ENCODE assay signal across 10 cellular contexts in the genomic region with DNA sequence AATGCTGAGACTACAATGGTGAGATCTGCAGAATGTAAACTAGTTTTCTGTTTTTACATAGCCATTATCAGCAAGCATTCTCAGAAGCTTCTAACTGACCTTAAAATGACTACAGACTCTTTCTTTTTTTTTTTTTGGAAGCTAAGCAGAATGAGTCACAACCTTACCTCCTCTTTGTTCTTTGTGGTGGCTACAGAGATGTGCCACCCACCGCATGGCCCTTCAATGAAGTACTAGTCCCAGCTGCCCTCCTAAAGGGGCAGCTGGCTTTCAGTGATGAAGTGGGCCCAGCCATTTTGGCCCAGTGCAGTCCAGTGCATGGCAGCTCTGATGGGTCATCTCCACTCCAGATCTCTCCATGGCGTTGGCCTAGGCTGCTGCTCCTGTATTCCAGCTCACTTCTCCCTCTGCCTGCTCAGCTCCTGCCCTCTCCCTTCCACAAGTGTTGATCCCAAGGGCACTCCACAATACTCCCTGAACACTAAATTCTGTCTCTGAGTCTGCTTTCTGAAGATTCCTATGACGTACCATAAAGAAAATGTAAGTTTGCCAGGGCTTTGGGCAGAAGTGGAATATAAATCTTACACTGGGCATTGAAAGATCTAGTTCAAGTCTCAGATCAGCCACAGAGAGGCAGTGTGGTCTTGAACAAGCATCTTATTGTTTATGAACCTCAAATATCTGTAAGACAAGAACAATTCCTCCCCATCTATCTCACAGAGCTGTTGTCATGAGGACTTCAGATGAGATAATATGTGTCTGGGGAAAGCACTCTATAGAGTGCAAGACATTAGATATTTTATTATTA.
A peak's percentile ranks its signal among the peaks of the same experiment; 100 is the strongest.
DNase-seq lines count a peak whose midpoint lies in the region; ATAC-seq and TF ChIP-seq lines count a peak whose summit lies in the region.
"Had no signal": no experiment of that assay in that cellular context is flagged by ENCODE, and none has a peak within 500 bp of the region (broad histone marks: within the 10 kb centered on the region; RNA-seq: fewer than 3 reads in every experiment).

No MANE protein-coding gene starts in this region.

- DNase-seq in MCF 10A (ENCODE audit: unreplicated experiment) (peak; percentile 24), breast epithelium (ENCODE audit: low spot score in 2 of 2) (no peak), NOMO-1 treated with dmso at 0.1 percent for 144 hours (lab: John Stamatoyannopoulos, UW; ENCODE audit: unreplicated experiment) (peak; percentile 49), fibroblast of the conjunctiva (ENCODE audit: low read depth) (peak; percentile 5), uterus (no peak), NCI-H446 treated with DMSO at 0.1 percent for 48 hours (lab: John Stamatoyannopoulos, UW) (no peak)
- DNase-seq in activated CD8-positive, alpha-beta memory T cell treated with anti-CD3 and anti-CD28 coated beads, Interleukin-2, amount 50 U/mL, for 4 hours, result no peak
- DNase-seq: small intestine had no signal

- H3K27ac Mint-ChIP-seq in MCF 10A (ENCODE audit: low read depth, unreplicated experiment), result no peak overlapping the region

- no peak for TF ChIP-seq POLR2A in breast epithelium (IDR thresholded peaks at IDR 0.05)
- TF ChIP-seq POLR2A in uterus (IDR thresholded peaks at IDR 0.05), result no peak

- POLR2A ChIA-PET in MCF 10A (lab: Yijun Ruan, JAX), result no interaction called here

- no peaks in the 10 kb centered on the region for H3K36me3 Mint-ChIP-seq in MCF 10A (ENCODE audit: insufficient read depth, unreplicated experiment)

- CTCF ChIA-PET in MCF 10A (lab: Yijun Ruan, JAX), result interaction anchor here (0.6 to 1.0 kb wide), 2 partner anchors 390 to 756 kb away, joined by 4 read pairs; no protein-coding TSS in a partner anchor

- H3K4me1 ChIP-seq in breast epithelium, result no peaks in the 10 kb centered on the region
- no peaks in the 10 kb centered on the region for H3K4me1 ChIP-seq in uterus

- H3K4me3 Mint-ChIP-seq in MCF 10A (ENCODE audit: unreplicated experiment), result no peak overlapping the region

- H3K36me3 ChIP-seq in breast epithelium, result no peaks in the 10 kb centered on the region
- H3K36me3 ChIP-seq in uterus, result no peaks in the 10 kb centered on the region

- no TSS peak for BruUV-seq in MCF 10A (replicated peaks; lab: Mats Ljungman, UMichigan)

- ATAC-seq in HG02885 (IDR thresholded peaks at IDR 0.05; ENCODE audit: poor library complexity, unreplicated experiment), result no peak

- TF ChIP-seq CTCF in MCF 10A (IDR thresholded peaks at IDR 0.05; ENCODE audit: unreplicated experiment), result no peak
- TF ChIP-seq CTCF in breast epithelium (IDR thresholded peaks at IDR 0.05), result no peak
- TF ChIP-seq CTCF in uterus (IDR thresholded peaks at IDR 0.05), result peak in 3 of 4 experiments; percentile 19 to 24 (median 23)

- H3K4me3 ChIP-seq in breast epithelium (no peak overlapping the region), uterus (no peak overlapping the region)

- H3K27ac ChIP-seq in breast epithelium, result no peak overlapping the region
- no peak overlapping the region for H3K27ac ChIP-seq in uterus
- H3K27ac ChIP-seq: epithelial cell of prostate had no signal

- no peaks in the 10 kb centered on the region for H3K27me3 ChIP-seq in breast epithelium
- H3K27me3 ChIP-seq in uterus, result no peaks in the 10 kb centered on the region

- H3K4me1 Mint-ChIP-seq in MCF 10A (ENCODE audit: insufficient read depth, unreplicated experiment), result no peaks in the 10 kb centered on the region

- no peaks in the 10 kb centered on the region for H3K9me3 Mint-ChIP-seq in MCF 10A (ENCODE audit: unreplicated experiment)

- intact Hi-C loops in MCF 10A (cut with micrococcal nuclease), result no loop called here
- intact Hi-C loops in breast epithelium (cut with DNase I; ENCODE audit: low total_unique reads), result no loop called here
- intact Hi-C loops in uterus (cut with DNase I; ENCODE audit: low total_unique reads), result no loop called here

- H3K9me3 ChIP-seq in breast epithelium (no peaks in the 10 kb centered on the region), uterus (no peaks in the 10 kb centered on the region)

- no peaks in the 10 kb centered on the region for H3K27me3 Mint-ChIP-seq in MCF 10A (ENCODE audit: insufficient read depth, unreplicated experiment)

Comparison
In these comparisons a context has a peak if more than half of its experiments do, and no peak if none do; other contexts are left out.
1. DNase-seq: peak in MCF 10A (single experiment), NOMO-1 treated with dmso at 0.1 percent for 144 hours (single experiment) and fibroblast of the conjunctiva (single experiment); none in breast epithelium (0 of 2), uterus (0 of 2), NCI-H446 treated with DMSO at 0.1 percent for 48 hours (single experiment) and activated CD8-positive, alpha-beta memory T cell treated with anti-CD3 and anti-CD28 coated beads, Interleukin-2, amount 50 U/mL, for 4 hours (single experiment).
2. CTCF ChIP-seq: peak in uterus (3 of 4); none in MCF 10A (single experiment) and breast epithelium (0 of 3).